7 cellular contexts compared by ENCODE assay signal in the genomic region with DNA sequence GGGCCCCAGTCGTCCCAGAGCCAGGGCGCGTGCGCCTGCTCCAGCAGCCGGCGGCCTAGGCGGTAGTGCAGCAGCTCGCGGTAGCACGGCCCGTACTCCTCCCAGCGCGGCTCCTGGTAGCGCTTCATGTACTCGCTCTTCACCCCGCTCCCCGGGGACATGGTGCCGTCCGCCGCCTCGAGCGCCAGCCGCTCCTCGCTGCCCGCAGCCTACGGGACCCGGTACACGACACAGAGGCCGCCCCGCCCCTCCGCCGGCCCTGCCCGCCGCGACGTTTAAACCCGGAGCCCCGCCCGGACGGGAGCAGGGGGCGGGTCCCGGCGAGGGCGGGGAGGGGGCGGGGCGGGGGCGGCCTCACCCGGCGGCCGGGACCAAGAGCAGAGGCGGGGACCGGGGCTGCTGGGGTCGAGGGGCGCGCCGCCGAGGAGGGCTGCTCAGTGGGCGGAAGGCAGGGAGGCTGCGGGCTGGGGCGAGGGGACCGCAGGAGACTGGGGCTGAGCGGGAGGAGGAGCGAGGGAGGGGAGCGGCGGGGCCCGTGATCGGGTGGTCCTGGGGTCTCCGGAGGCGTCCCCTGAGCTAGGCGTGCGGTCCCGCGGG. TPM values are rescaled to one million over a fixed set of nuclear protein-coding genes. Genes with fewer than 3 reads are reported as not detected.
DNase-seq lines count a peak whose midpoint lies in the region; ATAC-seq lines count a peak whose summit lies in the region.

No MANE protein-coding gene starts in this region.

- intact Hi-C loops in sciatic nerve (cut with DNase I), result loop anchor here (10.0 kb wide), 1 partner anchor 78 kb away; no protein-coding TSS in a partner anchor

- ATAC-seq in GM18502 (IDR thresholded peaks at IDR 0.05; ENCODE audit: poor library complexity, unreplicated experiment), result peak; percentile 73
- ATAC-seq in HG02840 (IDR thresholded peaks at IDR 0.05; ENCODE audit: low FRiP score, unreplicated experiment), result peak; percentile 63
- peak; percentile 95 for ATAC-seq in sciatic nerve

- DNase-seq in NCI-H1436 (lab: John Stamatoyannopoulos, UW) (peak; percentile 90), T1000 (lab: John Stamatoyannopoulos, UW) (peak; percentile 76), astrocyte of the hippocampus (ENCODE audit: low read depth, low spot score) (peak; percentile 89), hypothalamus (lab: John Stamatoyannopoulos, UW) (peak; percentile 36 to 96 (median 84)), sciatic nerve (ENCODE audit: low spot score) (peak; percentile 92)

RNA-seq across cellular contexts. Expression of gene CCSAP, which starts 0.4 kb away (rescaled TPM):
- 9.2 TPM for total RNA-seq in sciatic nerve

Comparison
In these comparisons a context has a peak if more than half of its experiments do, and no peak if none do; other contexts are left out.
1. Peak in every context shown above with its lines: DNase-seq and ATAC-seq.